In genomic region chr2:11753886-11754704, GRCh38 we compare ENCODE assay signal across 1 cellular context.
TF ChIP-seq lines count a peak whose summit lies in the region.

No MANE protein-coding gene starts in this region.

TF ChIP-seq in K562, 482 proteins besides CTCF, POLR2A, EP300 and RAD21 (continued from another document and continues in another):
- TF ChIP-seq PBX2 (CRISPR knock-in tag; IDR thresholded peaks at IDR 0.05; ENCODE audit: low read depth) (no peak), PBX2 (tag; conservative IDR thresholded peaks at IDR 0.05; ENCODE audit: low read depth) (peak; percentile 33), XRCC3 (IDR thresholded peaks at IDR 0.05) (no peak), ZBTB34 (CRISPR knock-in tag; IDR thresholded peaks at IDR 0.05) (no peak), EGR1 (conservative IDR thresholded peaks at IDR 0.05) (no peak), SRSF1 (IDR thresholded peaks at IDR 0.05; ENCODE audit: low read depth, low read length) (no peak), NR3C1 (CRISPR knock-in tag; IDR thresholded peaks at IDR 0.05) (no peak), BRF2 (IDR thresholded peaks at IDR 0.05; ENCODE audit: borderline replicate concordance, insufficient read depth, insufficient read length) (no peak), DLX4 (CRISPR knock-in tag; IDR thresholded peaks at IDR 0.05) (no peak), ZSCAN32 (CRISPR knock-in tag; IDR thresholded peaks at IDR 0.05) (no peak), ZNF655 (CRISPR knock-in tag; IDR thresholded peaks at IDR 0.05) (no peak), ETV6 (IDR thresholded peaks at IDR 0.05; ENCODE audit: borderline replicate concordance in 1 of 2, low read depth in 2 of 2, low read length in 1 of 2) (no peak), ETV6 (CRISPR knock-in tag; IDR thresholded peaks at IDR 0.05; ENCODE audit: borderline replicate concordance) (no peak), TFE3 (CRISPR knock-in tag; IDR thresholded peaks at IDR 0.05) (no peak), ZNF584 (CRISPR knock-in tag; IDR thresholded peaks at IDR 0.05; ENCODE audit: low read depth) (no peak), HMGXB4 (CRISPR knock-in tag; IDR thresholded peaks at IDR 0.05) (no peak), POLR2H (tag; IDR thresholded peaks at IDR 0.05; ENCODE audit: low read depth) (no peak), PHF8 (IDR thresholded peaks at IDR 0.05; ENCODE audit: borderline replicate concordance, low read length) (no peak), E2F8 (IDR thresholded peaks at IDR 0.05; ENCODE audit: low read depth, partially characterized antibody) (no peak), ZNF398 (CRISPR knock-in tag; IDR thresholded peaks at IDR 0.05) (no peak), HIVEP1 (CRISPR knock-in tag; IDR thresholded peaks at IDR 0.05) (no peak), FOXJ2 (tag; IDR thresholded peaks at IDR 0.05) (no peak), MEF2D (tag; conservative IDR thresholded peaks at IDR 0.05; ENCODE audit: low read depth) (no peak), SMARCA5 (IDR thresholded peaks at IDR 0.05) (no peak), ZNF699 (CRISPR knock-in tag; IDR thresholded peaks at IDR 0.05; ENCODE audit: insufficient replicate concordance) (no peak), CEBPB (tag; IDR thresholded peaks at IDR 0.05) (no peak), JUND (IDR thresholded peaks at IDR 0.05; ENCODE audit: borderline replicate concordance, low read depth, low read length) (no peak), JUND (tag; IDR thresholded peaks at IDR 0.05; ENCODE audit: borderline replicate concordance, low read depth, low read length) (no peak), ZNF232 (CRISPR knock-in tag; IDR thresholded peaks at IDR 0.05) (no peak), RBM39 (optimal IDR thresholded peaks at IDR 0.05; ENCODE audit: low read depth, low read length) (no peak), ETV5 (CRISPR knock-in tag; IDR thresholded peaks at IDR 0.05; ENCODE audit: low read depth) (no peak), ZFP30 (CRISPR knock-in tag; IDR thresholded peaks at IDR 0.05; ENCODE audit: borderline replicate concordance) (no peak), HNRNPK (IDR thresholded peaks at IDR 0.05; ENCODE audit: low read depth, low read length, poor library complexity, severe bottlenecking) (no peak), ZNF121 (CRISPR knock-in tag; conservative IDR thresholded peaks at IDR 0.05) (no peak), MED1 (CRISPR knock-in tag; IDR thresholded peaks at IDR 0.05; ENCODE audit: borderline replicate concordance) (no peak), RREB1 (CRISPR knock-in tag; IDR thresholded peaks at IDR 0.05) (0 out of 2 replicates have a peak, but pooled peaks have one; percentile 41), FOSL1 (tag; conservative IDR thresholded peaks at IDR 0.05) (0 out of 2 replicates have a peak, but pooled peaks have one; percentile 8)
